ENCODE assay signal across 8 cellular contexts in the genomic region with DNA sequence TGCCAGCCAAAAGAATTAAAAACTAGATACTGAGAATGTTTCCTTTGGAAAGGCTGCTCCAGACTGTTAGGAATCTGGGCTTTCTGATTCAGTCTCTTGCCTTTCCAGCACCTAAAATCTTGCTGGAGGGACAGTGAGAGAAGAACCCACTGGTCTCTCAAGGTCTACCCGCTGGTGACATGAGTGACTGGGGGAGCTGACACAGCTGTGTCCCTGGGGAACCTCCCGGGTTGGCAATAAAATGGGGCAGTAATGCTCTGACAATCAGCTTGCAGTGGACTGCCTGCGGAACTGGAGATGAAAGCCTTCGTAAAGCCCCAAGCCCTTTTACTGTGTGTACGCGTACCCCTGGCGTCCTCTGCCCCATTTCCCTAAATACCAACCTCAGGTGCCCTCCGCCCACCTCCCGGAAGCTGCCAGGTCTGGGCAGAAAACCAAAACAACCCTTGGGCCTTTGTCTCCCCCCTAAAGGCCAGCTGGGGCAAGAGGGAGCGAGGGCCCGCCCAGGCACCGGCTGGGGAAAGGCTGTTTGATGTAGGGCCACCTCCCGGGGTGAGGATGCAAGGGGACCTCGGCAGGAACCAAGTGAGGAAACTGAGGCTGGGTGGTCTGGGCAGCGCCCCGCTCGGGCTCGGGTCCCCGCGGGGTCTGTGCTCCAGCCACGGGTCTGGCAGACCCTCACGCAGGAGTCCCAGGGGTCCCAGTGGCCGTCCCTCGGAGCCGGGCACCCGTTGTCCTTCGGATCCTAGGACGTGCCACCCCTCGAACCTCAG. TPM values are rescaled to one million over a fixed set of nuclear protein-coding genes. Genes with fewer than 3 reads are reported as not detected.
DNase-seq lines count a peak whose midpoint lies in the region; ATAC-seq and TF ChIP-seq lines count a peak whose summit lies in the region.

No MANE protein-coding gene starts in this region.

- peak in 4 of 5 donors; percentile 8 to 23 (median 16) for DNase-seq in CD4-positive, alpha-beta memory T cell
- DNase-seq in activated T-cell treated with anti-CD3 and anti-CD28 coated beads for 4 hours = peak; percentile 13
- peak; percentile 17 for DNase-seq in fibroblast of the aortic adventitia (ENCODE audit: low read depth)
- DNase-seq in psoas muscle = no peak
- DNase-seq in NCI-H2107 (lab: John Stamatoyannopoulos, UW) = no peak
- no peak for DNase-seq in AG08396 (ENCODE audit: low spot score)

- H3K4me3 Mint-ChIP-seq in CD4-positive, alpha-beta memory T cell = peak overlapping the region; percentile 86 to 93 (median 88)

- peak overlapping the region; percentile 81 to 90 (median 90) for H3K27ac Mint-ChIP-seq in CD4-positive, alpha-beta memory T cell

- no peaks in the 10 kb centered on the region for H3K9me3 ChIP-seq in CD4-positive, alpha-beta memory T cell (ENCODE audit: control insufficient read depth in 1 of 2, low read length in 2 of 2)
- no peaks in the 10 kb centered on the region for H3K9me3 ChIP-seq in HUES48 (ENCODE audit: control insufficient read depth, insufficient read depth, low read length)
- H3K9me3 ChIP-seq in psoas muscle = no peaks in the 10 kb centered on the region

- 3% methylated on average over 16 to 29 of the region's 29 CpGs for WGBS in psoas muscle, 3 donors

- H3K27ac ChIP-seq in CD4-positive, alpha-beta memory T cell (ENCODE audit: low read depth, low read length) = peak overlapping the region; percentile 96
- peak overlapping the region; percentile 88 for H3K27ac ChIP-seq in HUES48 (ENCODE audit: low read depth, low read length)
- peak overlapping the region; percentile 89 for H3K27ac ChIP-seq in psoas muscle

- peaks cover 0 to 3% of the 10 kb centered on the region in 2 donors for H3K27me3 Mint-ChIP-seq in CD4-positive, alpha-beta memory T cell

- peaks cover 6% of the 10 kb centered on the region for H3K36me3 ChIP-seq in CD4-positive, alpha-beta memory T cell (ENCODE audit: insufficient read depth, low read length)
- H3K36me3 ChIP-seq in HUES48 (ENCODE audit: control insufficient read depth, insufficient read depth, low read length) = peaks cover 18% of the 10 kb centered on the region
- H3K36me3 ChIP-seq in psoas muscle (ENCODE audit: insufficient read depth in 1 of 2, low read depth in 1 of 2) = peaks cover 6 to 11% of the 10 kb centered on the region in 2 donors

- H3K9me3 Mint-ChIP-seq in CD4-positive, alpha-beta memory T cell = no peaks in the 10 kb centered on the region

- H3K4me1 ChIP-seq in CD4-positive, alpha-beta memory T cell (ENCODE audit: insufficient read depth, low read length) = peaks cover 32% of the 10 kb centered on the region
- H3K4me1 ChIP-seq in HUES48 (ENCODE audit: control insufficient read depth, insufficient read depth, low read length) = peaks cover 21% of the 10 kb centered on the region
- H3K4me1 ChIP-seq in psoas muscle = peaks cover 21% of the 10 kb centered on the region

- CTCF ChIA-PET in CD4-positive, alpha-beta memory T cell (lab: Charles Lee; ENCODE audit: partially characterized antibody) = interaction anchor here (1.4 to 2.0 kb wide), 2 partner anchors 19 to 34 kb away, joined by 4 to 6 read pairs; no protein-coding TSS in a partner anchor

- H3K36me3 Mint-ChIP-seq in CD4-positive, alpha-beta memory T cell = peaks cover 0 to 17% of the 10 kb centered on the region in 2 donors

- peak in 3 of 4 donors; percentile 8 to 37 (median 14) for ATAC-seq in psoas muscle
- ATAC-seq in HG02970 (IDR thresholded peaks at IDR 0.05; ENCODE audit: low FRiP score, unreplicated experiment) = no peak

- no peaks in the 10 kb centered on the region for H3K27me3 ChIP-seq in CD4-positive, alpha-beta memory T cell (ENCODE audit: insufficient read depth, low read length)
- H3K27me3 ChIP-seq in HUES48 (ENCODE audit: control insufficient read depth, insufficient read depth, low read length) (no peaks in the 10 kb centered on the region), psoas muscle (ENCODE audit: insufficient read depth in 3 of 3, low read length in 2 of 3) (no peaks in the 10 kb centered on the region)

- intact Hi-C loops in CD4-positive, alpha-beta memory T cell (cut with micrococcal nuclease) = loop anchor here (1.0 kb wide), 3 partner anchors 64 to 656 kb away; a partner anchor contains a TSS
- intact Hi-C loops in psoas muscle (cut with DNase I) = loop anchor here in 1 of 2 donors (10.0 kb wide), 1 partner anchor 108 kb away; a partner anchor contains a TSS

- POLR2A ChIA-PET in CD4-positive, alpha-beta memory T cell (lab: Charles Lee; ENCODE audit: partially characterized antibody) = interaction anchor here (0.7 to 2.0 kb wide), 8 partner anchors 19 to 657 kb away, joined by 3 to 17 read pairs (median 4); a partner anchor contains a TSS

- peak overlapping the region; percentile 58 to 85 for H3K4me3 ChIP-seq in CD4-positive, alpha-beta memory T cell (ENCODE audit: low read length in 2 of 2)
- H3K4me3 ChIP-seq in HUES48 (ENCODE audit: low read depth, low read length) = peak overlapping the region; percentile 83
- peak overlapping the region; percentile 97 for H3K4me3 ChIP-seq in fibroblast of the aortic adventitia (ENCODE audit: low read depth, low read length)
- peak overlapping the region; percentile 90 for H3K4me3 ChIP-seq in psoas muscle

- TF ChIP-seq CTCF in fibroblast of the aortic adventitia (IDR thresholded peaks at IDR 0.05; ENCODE audit: insufficient read depth, low read length) (no peak), psoas muscle (IDR thresholded peaks at IDR 0.05) (no peak)

- peaks cover 20 to 53% (median 36%) of the 10 kb centered on the region in 4 donors for H3K4me1 Mint-ChIP-seq in CD4-positive, alpha-beta memory T cell

- peak overlapping the region; percentile 85 for H3K9ac ChIP-seq in HUES48 (ENCODE audit: low read depth, low read length)

RNA-seq across cellular contexts. Expression of a gene that starts 0.7 kb away (rescaled TPM):
- 10 to 100 TPM; 71.0 to 80.3 TPM for total RNA-seq in CD4-positive, alpha-beta memory T cell
- 10 to 100 TPM; 37.1 to 43.1 TPM for polyA plus RNA-seq in CD4-positive, alpha-beta memory T cell
- total RNA-seq in fibroblast of the aortic adventitia (ENCODE audit: low replicate concordance) = 51.6 and 95.8 TPM in 2 replicates
- total RNA-seq in psoas muscle = 10 to 100 TPM; 24.2 to 65.8 (median 40.2) TPM
- 10 to 100 TPM; 37.8 to 78.6 (median 77.9) TPM for polyA plus RNA-seq in psoas muscle

Comparison
In these comparisons a context has a peak if more than half of its experiments do, and no peak if none do; other contexts are left out.
1. DNase-seq: peak in CD4-positive, alpha-beta memory T cell (4 of 5), activated T-cell treated with anti-CD3 and anti-CD28 coated beads for 4 hours (single experiment) and fibroblast of the aortic adventitia (single experiment); none in psoas muscle (0 of 2), NCI-H2107 (single experiment) and AG08396 (single experiment).
2. Peak in every context shown above with its lines, with median percentiles within 50 percentile points of each other: H3K27ac ChIP-seq and H3K4me3 ChIP-seq.